In the genomic region with DNA sequence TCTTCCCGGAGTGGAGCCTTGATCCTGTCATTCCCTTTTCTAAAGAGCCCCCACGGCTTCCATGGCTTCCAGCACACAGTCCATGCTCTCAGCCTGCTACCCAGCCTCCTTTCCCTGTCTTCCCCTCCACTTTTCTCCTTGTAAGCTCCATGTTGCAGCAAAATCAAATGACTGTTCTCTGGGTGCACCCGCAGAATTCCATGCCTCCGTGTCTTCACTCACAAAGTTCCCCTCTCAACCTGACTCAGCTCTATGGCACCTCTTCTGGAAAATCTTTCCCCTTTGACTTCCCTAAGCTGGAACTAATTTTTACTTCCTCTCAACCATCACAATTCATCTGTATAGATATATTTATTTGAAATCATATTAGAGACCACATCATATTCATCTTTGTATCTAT, we compare ENCODE assay signal across 10 cellular contexts. TPM values are rescaled to one million over a fixed set of nuclear protein-coding genes. Genes with fewer than 3 reads are reported as not detected.
DNase-seq lines count a peak whose midpoint lies in the region; ATAC-seq and TF ChIP-seq lines count a peak whose summit lies in the region.
"Had no signal": no experiment of that assay in that cellular context is flagged by ENCODE, and none has a peak within 500 bp of the region (broad histone marks: within the 10 kb centered on the region; RNA-seq: fewer than 3 reads in every experiment).

No MANE protein-coding gene starts in this region.

- no peak for TF ChIP-seq CTCF in gastroesophageal sphincter (IDR thresholded peaks at IDR 0.05)

- no peaks in the 10 kb centered on the region for H3K36me3 ChIP-seq in gastroesophageal sphincter

- no peak for ATAC-seq in gastroesophageal sphincter
- ATAC-seq in stimulated activated memory B cell treated with anti-CD40 and anti-IgM and Interleukin-4, amounts not matched to agents 10 μg/mL and 1 μg/mL and 100 μg/mL, for 72 hours: no peak
- ATAC-seq in GM21447 (IDR thresholded peaks at IDR 0.05; ENCODE audit: unreplicated experiment): no peak
- ATAC-seq: left lobe of liver had no signal

- H3K9me3 Mint-ChIP-seq in stimulated activated memory B cell treated with anti-CD40 and anti-IgM and Interleukin-4, amounts not matched to agents 10 μg/mL and 1 μg/mL and 100 μg/mL, for 72 hours: no peaks in the 10 kb centered on the region

- H3K27ac Mint-ChIP-seq in stimulated activated memory B cell treated with anti-CD40 and anti-IgM and Interleukin-4, amounts not matched to agents 10 μg/mL and 1 μg/mL and 100 μg/mL, for 72 hours: peak overlapping the region; percentile 48

- peak overlapping the region; percentile 48 to 98 (median 97) for H3K27ac ChIP-seq in gastroesophageal sphincter

- peaks cover 2 to 72% (median 21%) of the 10 kb centered on the region in 3 donors for H3K4me1 ChIP-seq in gastroesophageal sphincter

- H3K9me3 ChIP-seq in gastroesophageal sphincter: no peaks in the 10 kb centered on the region

- no peak for TF ChIP-seq EP300 in gastroesophageal sphincter (IDR thresholded peaks at IDR 0.05)

- H3K36me3 Mint-ChIP-seq in stimulated activated memory B cell treated with anti-CD40 and anti-IgM and Interleukin-4, amounts not matched to agents 10 μg/mL and 1 μg/mL and 100 μg/mL, for 72 hours: no peaks in the 10 kb centered on the region

- no peaks in the 10 kb centered on the region for H3K27me3 Mint-ChIP-seq in stimulated activated memory B cell treated with anti-CD40 and anti-IgM and Interleukin-4, amounts not matched to agents 10 μg/mL and 1 μg/mL and 100 μg/mL, for 72 hours

- peak; percentile 20 for DNase-seq in Caki2 (ENCODE audit: low read depth)
- peak; percentile 20 for DNase-seq in RPMI7951 (ENCODE audit: low read depth)
- no peak for DNase-seq in HUDEP-2 (lab: John Stamatoyannopoulos, UW; ENCODE audit: unreplicated experiment in 76 of 76)
- DNase-seq in SW480 (ENCODE audit: low spot score): no peak
- DNase-seq in erythroblast (lab: John Stamatoyannopoulos, UW): no peak
- DNase-seq: NCI-H524 treated with DMSO at 0.1 percent for 48 hours had no signal

- 0 to 30% methylated on average over 1 to 4 of the region's 4 CpGs for WGBS in gastroesophageal sphincter (ENCODE audit: low coverage in 1 of 2), 2 donors

- in situ Hi-C loops in Caki2 (cut with HindIII; ENCODE audit: low pct_unique_long_range_greater_than_20kb, low sequenced_read_pairs): no loop called here

- H3K4me3 ChIP-seq in gastroesophageal sphincter: no peak overlapping the region

- no peaks in the 10 kb centered on the region for H3K27me3 ChIP-seq in gastroesophageal sphincter

- TF ChIP-seq POLR2A in gastroesophageal sphincter (IDR thresholded peaks at IDR 0.05): no peak
- no peak for TF ChIP-seq POLR2A in erythroblast (IDR thresholded peaks at IDR 0.05; ENCODE audit: low read length)

- H3K4me3 Mint-ChIP-seq in stimulated activated memory B cell treated with anti-CD40 and anti-IgM and Interleukin-4, amounts not matched to agents 10 μg/mL and 1 μg/mL and 100 μg/mL, for 72 hours: no peak overlapping the region

- peaks cover 49% of the 10 kb centered on the region for H3K4me1 Mint-ChIP-seq in stimulated activated memory B cell treated with anti-CD40 and anti-IgM and Interleukin-4, amounts not matched to agents 10 μg/mL and 1 μg/mL and 100 μg/mL, for 72 hours

RNA-seq across cellular contexts. Expression of gene SETD7, which starts 3.5 kb away (rescaled TPM):
- 28.7 and 36.6 TPM in 2 replicates for total RNA-seq in Caki2 (2014; rRNA removed; shearing (Covaris generic); ENCODE audit: low replicate concordance)
- 23.3 and 23.8 TPM in 2 replicates for total RNA-seq in RPMI7951 (2014; rRNA removed; shearing (Covaris generic))
- 10 to 100 TPM; 72.7 to 92.2 (median 88.3) TPM for total RNA-seq in gastroesophageal sphincter

Comparison
In these comparisons a context has a peak if more than half of its experiments do, and no peak if none do; other contexts are left out.
1. DNase-seq: peak in Caki2 (single experiment) and RPMI7951 (single experiment); none in HUDEP-2 (0 of 76), SW480 (single experiment) and erythroblast (0 of 2).